8 cellular contexts compared by ENCODE assay signal in genomic region chr5:177474094-177474493, GRCh38. TPM values are rescaled to one million over a fixed set of nuclear protein-coding genes. Genes with fewer than 3 reads are reported as not detected.
DNase-seq lines count a peak whose midpoint lies in the region; ATAC-seq and TF ChIP-seq lines count a peak whose summit lies in the region.

No MANE protein-coding gene starts in this region.

- H3K4me1 Mint-ChIP-seq in activated naive CD4-positive, alpha-beta T cell treated with anti-CD3 and anti-CD28 coated beads for 36 hours (ENCODE audit: low read depth) = peaks cover 54% of the 10 kb centered on the region
- peaks cover 76% of the 10 kb centered on the region for H3K4me1 Mint-ChIP-seq in activated CD8-positive, alpha-beta T cell treated with anti-CD3 and anti-CD28 coated beads, Interleukin-2, amount 10 ng/mL, durations not matched to agents 7 days and 5 days (ENCODE audit: low read depth)
- peaks cover 20 to 38% of the 10 kb centered on the region in 2 donors for H3K4me1 Mint-ChIP-seq in immature natural killer cell

- no peaks in the 10 kb centered on the region for H3K36me3 ChIP-seq in thoracic aorta

- POLR2A ChIA-PET in activated CD8-positive, alpha-beta T cell treated with anti-CD3 and anti-CD28 coated beads, Interleukin-2, amount 10 ng/mL, durations not matched to agents 7 days and 5 days (lab: Charles Lee) = interaction anchor here (1.1 kb wide), 1 partner anchor 19 kb away, joined by 4 read pairs; no protein-coding TSS in a partner anchor

- no peaks in the 10 kb centered on the region for H3K27me3 ChIP-seq in thoracic aorta (replicated peaks; ENCODE audit: insufficient read depth)

- ATAC-seq in activated naive CD4-positive, alpha-beta T cell treated with anti-CD3 and anti-CD28 coated beads, Interleukin-2, amount 50 U/mL, for 72 hours = no peak
- ATAC-seq in activated CD8-positive, alpha-beta T cell treated with anti-CD3 and anti-CD28 coated beads, Interleukin-2, amount 10 ng/mL, durations not matched to agents 7 days and 5 days = no peak
- ATAC-seq in thoracic aorta (ENCODE audit: insufficient number of reproducible peaks, low FRiP score, low read depth) = no peak
- ATAC-seq in left ventricle myocardium superior = no peak

- intact Hi-C loops in activated naive CD4-positive, alpha-beta T cell treated with anti-CD3 and anti-CD28 coated beads for 36 hours (cut with micrococcal nuclease) = no loop called here
- intact Hi-C loops in left ventricle myocardium superior (cut with micrococcal nuclease) = no loop called here

- H3K27ac Mint-ChIP-seq in activated naive CD4-positive, alpha-beta T cell treated with anti-CD3 and anti-CD28 coated beads for 36 hours = no peak overlapping the region
- H3K27ac Mint-ChIP-seq in activated naive CD4-positive, alpha-beta T cell treated with anti-CD3 and anti-CD28 coated beads, Interleukin-2, amount 50 U/mL, for 72 hours = peak overlapping the region in 1 of 2 donors; percentile 62
- H3K27ac Mint-ChIP-seq in activated CD8-positive, alpha-beta T cell treated with anti-CD3 and anti-CD28 coated beads, Interleukin-2, amount 10 ng/mL, durations not matched to agents 7 days and 5 days = peak overlapping the region; percentile 70
- peak overlapping the region in 3 of 6 donors; percentile 62 to 71 (median 62) for H3K27ac Mint-ChIP-seq in immature natural killer cell

- peaks cover 28 to 79% of the 10 kb centered on the region in 2 donors for H3K4me1 ChIP-seq in thoracic aorta (ENCODE audit: control insufficient read depth in 1 of 2, low read depth in 2 of 2)

- DNase-seq in activated naive CD4-positive, alpha-beta T cell treated with anti-CD3 and anti-CD28 coated beads for 36 hours = no peak
- no peak for DNase-seq in activated naive CD4-positive, alpha-beta T cell treated with anti-CD3 and anti-CD28 coated beads, Interleukin-2, amount 50 U/mL, for 72 hours (ENCODE audit: low spot score in 2 of 2)
- no peak for DNase-seq in activated CD8-positive, alpha-beta T cell treated with anti-CD3 and anti-CD28 coated beads, Interleukin-2, amount 10 ng/mL, durations not matched to agents 7 days and 5 days
- DNase-seq in immature natural killer cell (no peak), thoracic aorta (ENCODE audit: low spot score) (no peak), GM13976 (ENCODE audit: low spot score) (no peak), SHP77 (lab: John Stamatoyannopoulos, UW) (no peak), left ventricle myocardium superior (no peak)

- in situ Hi-C loops in GM13976 (cut with MboI; ENCODE audit: low sequenced_read_pairs, unreplicated experiment) = no loop called here

- H3K4me3 Mint-ChIP-seq in activated naive CD4-positive, alpha-beta T cell treated with anti-CD3 and anti-CD28 coated beads for 36 hours = peak overlapping the region; percentile 72
- H3K4me3 Mint-ChIP-seq in activated CD8-positive, alpha-beta T cell treated with anti-CD3 and anti-CD28 coated beads, Interleukin-2, amount 10 ng/mL, durations not matched to agents 7 days and 5 days = peak overlapping the region; percentile 54
- peak overlapping the region; percentile 63 to 81 (median 76) for H3K4me3 Mint-ChIP-seq in immature natural killer cell

- TF ChIP-seq CTCF in thoracic aorta (IDR thresholded peaks at IDR 0.05) = no peak
- no peak for TF ChIP-seq CTCF in GM13976 (IDR thresholded peaks at IDR 0.05; ENCODE audit: borderline replicate concordance, control extremely low read depth, extremely low read depth, insufficient read depth, missing control alignments)

- H3K27ac ChIP-seq in thoracic aorta = peak overlapping the region; percentile 65 to 77

- no peak overlapping the region for H3K4me3 ChIP-seq in thoracic aorta

- peaks cover 2% of the 10 kb centered on the region for H3K27me3 Mint-ChIP-seq in activated naive CD4-positive, alpha-beta T cell treated with anti-CD3 and anti-CD28 coated beads for 36 hours (ENCODE audit: low read depth)
- peaks cover 4% of the 10 kb centered on the region for H3K27me3 Mint-ChIP-seq in activated CD8-positive, alpha-beta T cell treated with anti-CD3 and anti-CD28 coated beads, Interleukin-2, amount 10 ng/mL, durations not matched to agents 7 days and 5 days (ENCODE audit: low read depth)
- H3K27me3 Mint-ChIP-seq in immature natural killer cell (ENCODE audit: low read depth in 3 of 3) = peaks cover 5 to 6% (median 6%) of the 10 kb centered on the region in 3 donors

- peaks cover 3% of the 10 kb centered on the region for H3K36me3 Mint-ChIP-seq in activated naive CD4-positive, alpha-beta T cell treated with anti-CD3 and anti-CD28 coated beads for 36 hours (ENCODE audit: low read depth)
- peaks cover 0 to 9% of the 10 kb centered on the region in 2 donors for H3K36me3 Mint-ChIP-seq in activated naive CD4-positive, alpha-beta T cell treated with anti-CD3 and anti-CD28 coated beads, Interleukin-2, amount 50 U/mL, for 72 hours
- H3K36me3 Mint-ChIP-seq in activated CD8-positive, alpha-beta T cell treated with anti-CD3 and anti-CD28 coated beads, Interleukin-2, amount 10 ng/mL, durations not matched to agents 7 days and 5 days (ENCODE audit: low read depth) = peaks cover 16% of the 10 kb centered on the region
- H3K36me3 Mint-ChIP-seq in immature natural killer cell = no peaks in the 10 kb centered on the region

- CTCF ChIA-PET in activated naive CD4-positive, alpha-beta T cell treated with anti-CD3 and anti-CD28 coated beads for 36 hours (lab: Charles Lee) = interaction anchor here (0.5 kb wide), 1 partner anchor 27 kb away, joined by 3 read pairs; no protein-coding TSS in a partner anchor
- CTCF ChIA-PET in activated CD8-positive, alpha-beta T cell treated with anti-CD3 and anti-CD28 coated beads, Interleukin-2, amount 10 ng/mL, durations not matched to agents 7 days and 5 days (lab: Charles Lee) = interaction anchor here (1.9 to 4.0 kb wide), 4 partner anchors 9 to 71 kb away, joined by 4 to 24 read pairs (median 10); partner anchors contain the start of gene PDLIM7

- no peaks in the 10 kb centered on the region for H3K9me3 Mint-ChIP-seq in activated naive CD4-positive, alpha-beta T cell treated with anti-CD3 and anti-CD28 coated beads for 36 hours
- H3K9me3 Mint-ChIP-seq in activated naive CD4-positive, alpha-beta T cell treated with anti-CD3 and anti-CD28 coated beads, Interleukin-2, amount 50 U/mL, for 72 hours = no peaks in the 10 kb centered on the region
- no peaks in the 10 kb centered on the region for H3K9me3 Mint-ChIP-seq in activated CD8-positive, alpha-beta T cell treated with anti-CD3 and anti-CD28 coated beads, Interleukin-2, amount 10 ng/mL, durations not matched to agents 7 days and 5 days (ENCODE audit: insufficient read depth)
- no peaks in the 10 kb centered on the region for H3K9me3 Mint-ChIP-seq in immature natural killer cell

- no peaks in the 10 kb centered on the region for H3K9me3 ChIP-seq in thoracic aorta

RNA-seq across cellular contexts. Expression of gene DBN1, which starts 0.7 kb away (rescaled TPM):
- total RNA-seq in activated naive CD4-positive, alpha-beta T cell treated with anti-CD3 and anti-CD28 coated beads for 36 hours = 10 to 100 TPM; 20.8 to 22.4 TPM
- total RNA-seq in activated naive CD4-positive, alpha-beta T cell treated with anti-CD3 and anti-CD28 coated beads, Interleukin-2, amount 50 U/mL, for 72 hours = 10 to 100 TPM in 1 of 2 donors, 1 to 10 TPM in 1; 5.5 to 20.2 TPM
- total RNA-seq in activated CD8-positive, alpha-beta T cell treated with anti-CD3 and anti-CD28 coated beads, Interleukin-2, amount 10 ng/mL, durations not matched to agents 7 days and 5 days = 100 to 1,000 TPM in 1 of 2 experiments, 10 to 100 TPM in 1; 92.9 to 104 TPM
- polyA plus RNA-seq in immature natural killer cell = 1 to 10 TPM in 2 of 3 donors, under 1 TPM in 1; 0.93 to 4.2 (median 2.8) TPM
- total RNA-seq in thoracic aorta (100 to 1,000 TPM in 1 of 2 donors, 10 to 100 TPM in 1; 91.2 to 132 TPM), left ventricle myocardium superior (22.4 TPM)

RNA-seq across cellular contexts. Expression of gene PDLIM7, which starts 23.3 kb away (rescaled TPM):
- total RNA-seq in activated naive CD4-positive, alpha-beta T cell treated with anti-CD3 and anti-CD28 coated beads for 36 hours = 10 to 100 TPM; 41.2 to 42.2 TPM
- total RNA-seq in activated naive CD4-positive, alpha-beta T cell treated with anti-CD3 and anti-CD28 coated beads, Interleukin-2, amount 50 U/mL, for 72 hours = 10 to 100 TPM; 44.6 to 47.5 TPM
- total RNA-seq in activated CD8-positive, alpha-beta T cell treated with anti-CD3 and anti-CD28 coated beads, Interleukin-2, amount 10 ng/mL, durations not matched to agents 7 days and 5 days = 10 to 100 TPM; 62.5 to 67.3 TPM
- 1 to 10 TPM; 1.1 to 3.3 (median 2.3) TPM for polyA plus RNA-seq in immature natural killer cell
- 100 to 1,000 TPM; 626 to 891 TPM for total RNA-seq in thoracic aorta
- 35.1 TPM for total RNA-seq in left ventricle myocardium superior

RNA-seq across cellular contexts. Expression of gene PRR7, which starts 27.5 kb away (rescaled TPM):
- 1 to 10 TPM; 7.4 to 8.2 TPM for total RNA-seq in activated naive CD4-positive, alpha-beta T cell treated with anti-CD3 and anti-CD28 coated beads for 36 hours
- 10 to 100 TPM in 1 of 2 donors, 1 to 10 TPM in 1; 4.1 to 11.4 TPM for total RNA-seq in activated naive CD4-positive, alpha-beta T cell treated with anti-CD3 and anti-CD28 coated beads, Interleukin-2, amount 50 U/mL, for 72 hours
- 10 to 100 TPM in 1 of 2 experiments, 1 to 10 TPM in 1; 9.8 to 11.6 TPM for total RNA-seq in activated CD8-positive, alpha-beta T cell treated with anti-CD3 and anti-CD28 coated beads, Interleukin-2, amount 10 ng/mL, durations not matched to agents 7 days and 5 days
- 10 to 100 TPM in 2 of 3 donors, 1 to 10 TPM in 1; 9.6 to 25.4 (median 17.5) TPM for polyA plus RNA-seq in immature natural killer cell
- total RNA-seq in thoracic aorta (10 to 100 TPM in 1 of 2 donors, 1 to 10 TPM in 1; 4.1 to 11.0 TPM), left ventricle myocardium superior (0.40 TPM)

RNA-seq across cellular contexts. Expression of gene DOK3, which starts 35.5 kb away (rescaled TPM):
- total RNA-seq in activated naive CD4-positive, alpha-beta T cell treated with anti-CD3 and anti-CD28 coated beads for 36 hours = 1 to 10 TPM in 1 of 2 experiments, under 1 TPM in 1; 0.37 to 1.3 TPM
- 10 to 100 TPM in 1 of 2 donors, 1 to 10 TPM in 1; 1.8 to 14.9 TPM for total RNA-seq in activated naive CD4-positive, alpha-beta T cell treated with anti-CD3 and anti-CD28 coated beads, Interleukin-2, amount 50 U/mL, for 72 hours
- 1 to 10 TPM; 7.3 to 7.8 TPM for total RNA-seq in activated CD8-positive, alpha-beta T cell treated with anti-CD3 and anti-CD28 coated beads, Interleukin-2, amount 10 ng/mL, durations not matched to agents 7 days and 5 days
- polyA plus RNA-seq in immature natural killer cell = 1 to 10 TPM in 1 of 3 donors, under 1 TPM in 1, not detected in 1; 0.48 to 1.3 TPM
- 10 to 100 TPM; 20.5 to 35.6 TPM for total RNA-seq in thoracic aorta
- 3.4 TPM for total RNA-seq in left ventricle myocardium superior

RNA-seq across cellular contexts. Expression of gene DDX41, which starts 42.7 kb away (rescaled TPM):
- 100 to 1,000 TPM; 142 to 147 TPM for total RNA-seq in activated naive CD4-positive, alpha-beta T cell treated with anti-CD3 and anti-CD28 coated beads for 36 hours
- 100 to 1,000 TPM in 1 of 2 donors, 10 to 100 TPM in 1; 70.1 to 230 TPM for total RNA-seq in activated naive CD4-positive, alpha-beta T cell treated with anti-CD3 and anti-CD28 coated beads, Interleukin-2, amount 50 U/mL, for 72 hours
- total RNA-seq in activated CD8-positive, alpha-beta T cell treated with anti-CD3 and anti-CD28 coated beads, Interleukin-2, amount 10 ng/mL, durations not matched to agents 7 days and 5 days = 100 to 1,000 TPM; 135 to 149 TPM
- 10 to 100 TPM; 20.0 to 62.6 (median 46.4) TPM for polyA plus RNA-seq in immature natural killer cell
- 100 to 1,000 TPM in 1 of 2 donors, 10 to 100 TPM in 1; 53.7 to 138 TPM for total RNA-seq in thoracic aorta
- 29.8 TPM for total RNA-seq in left ventricle myocardium superior

Comparison
In these comparisons a context has a peak if more than half of its experiments do, and no peak if none do; other contexts are left out.
1. RNA of gene PDLIM7, which starts 23.3 kb away (total RNA-seq): 626 to 891 TPM in thoracic aorta; 62.5 to 67.3 TPM in activated CD8-positive, alpha-beta T cell treated with anti-CD3 and anti-CD28 coated beads, Interleukin-2, amount 10 ng/mL, durations not matched to agents 7 days and 5 days, 44.6 to 47.5 TPM in activated naive CD4-positive, alpha-beta T cell treated with anti-CD3 and anti-CD28 coated beads, Interleukin-2, amount 50 U/mL, for 72 hours, 41.2 to 42.2 TPM in activated naive CD4-positive, alpha-beta T cell treated with anti-CD3 and anti-CD28 coated beads for 36 hours and 35.1 TPM in left ventricle myocardium superior (single experiment); every median in the first group is over 4 times any median in the second.
2. Peak in every context shown above with its lines, with median percentiles within 50 percentile points of each other: H3K4me3 Mint-ChIP-seq.